Comparison of ENCODE assay signal across 1 cellular context in genomic region chr21:42629856-42630410, GRCh38.
TF ChIP-seq lines count a peak whose summit lies in the region.

No MANE protein-coding gene starts in this region.

TF ChIP-seq in H1, 55 proteins besides CTCF, POLR2A, EP300 and RAD21 (continued from another document):
- TF ChIP-seq RNF2 (IDR thresholded peaks at IDR 0.05; ENCODE audit: borderline replicate concordance, low read depth, low read length, missing control alignments, poor library complexity, severe bottlenecking): no peak
- no peak for TF ChIP-seq KDM4A (IDR thresholded peaks at IDR 0.05; ENCODE audit: low read depth, low read length, severe bottlenecking)
- no peak for TF ChIP-seq SIX5 (IDR thresholded peaks at IDR 0.05; ENCODE audit: low read depth, low read length)
